Comparison of ENCODE assay signal across 20 cellular contexts in the genomic region with DNA sequence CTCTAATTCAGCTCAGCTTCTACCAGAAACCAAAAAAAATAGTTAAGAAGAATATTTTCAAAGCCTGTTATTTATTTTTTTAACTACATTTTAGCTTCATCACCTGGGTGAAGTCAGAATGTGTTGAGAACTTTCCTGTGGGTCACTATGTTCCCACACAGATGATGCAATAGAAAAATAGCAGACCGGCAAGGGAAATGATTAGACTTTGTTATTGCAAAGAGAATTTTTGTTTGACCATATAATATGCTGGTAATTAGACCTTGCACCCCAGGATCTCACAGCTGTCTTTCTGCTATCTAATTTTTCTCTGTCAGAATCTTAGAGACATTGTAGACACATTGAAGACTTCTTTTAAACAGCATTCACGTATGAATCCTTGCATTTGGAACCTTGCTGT.
"Had no signal": no experiment of that assay in that cellular context is flagged by ENCODE, and none has a peak within 500 bp of the region (broad histone marks: within the 10 kb centered on the region; RNA-seq: fewer than 3 reads in every experiment).

No MANE protein-coding gene starts in this region.

- H3K9me3 ChIP-seq: gastrocnemius medialis, left ventricle myocardium inferior, suprapubic skin, thyroid gland had no signal

- H3K36me3 ChIP-seq: gastrocnemius medialis, left ventricle myocardium inferior, neural progenitor cell, ovary, suprapubic skin, thyroid gland had no signal

- H3K4me3 ChIP-seq: gastrocnemius medialis, left ventricle myocardium inferior, lung, neural progenitor cell, ovary, skin epidermis, suprapubic skin, thyroid gland had no signal

- H3K27me3 ChIP-seq: gastrocnemius medialis, neural progenitor cell, ovary, suprapubic skin, thyroid gland had no signal

- DNase-seq: effector memory CD4-positive, alpha-beta T cell; gastrocnemius medialis; immature natural killer cell; kidney; left cardiac atrium; left ventricle myocardium inferior; mesenchymal stem cell; midbrain; nucleus accumbens; ovary; right cardiac atrium; stimulated activated CD4-positive, alpha-beta T cell treated with anti-CD3 and anti-CD28 coated beads, Interleukin-12 subunit alpha, Interleukin-12 subunit beta, amount 100 ng/mL, for 4 hours; stimulated activated naive CD8-positive, alpha-beta T cell treated with anti-CD3 and anti-CD28 coated beads, Interleukin-15, Interleukin-2, amounts not matched to agents 100 U/mL and 50 U/mL, for 24 hours; thyroid gland had no signal

- H3K4me2 ChIP-seq: neural progenitor cell had no signal

- H3K4me1 ChIP-seq: gastrocnemius medialis, left ventricle myocardium inferior, neural progenitor cell, suprapubic skin had no signal

- H3K9ac ChIP-seq: neural progenitor cell had no signal

- H3K27ac ChIP-seq: gastrocnemius medialis, left ventricle myocardium inferior, neural progenitor cell, ovary, skin epidermis, suprapubic skin, thyroid gland had no signal

- ATAC-seq: esophagus mucosa; gastrocnemius medialis; natural killer cell treated with Interleukin-12 subunit alpha and Interleukin-12 subunit beta and Interleukin-15 and Interleukin-18, amount 100 ng/mL, for 72 hours; right cardiac atrium; stimulated activated naive CD8-positive, alpha-beta T cell treated with anti-CD3 and anti-CD28 coated beads, Interleukin-15, Interleukin-2, amounts not matched to agents 100 U/mL and 50 U/mL, for 24 hours had no signal

- H2AFZ ChIP-seq: neural progenitor cell had no signal
